22 cellular contexts compared by ENCODE assay signal in the genomic region with DNA sequence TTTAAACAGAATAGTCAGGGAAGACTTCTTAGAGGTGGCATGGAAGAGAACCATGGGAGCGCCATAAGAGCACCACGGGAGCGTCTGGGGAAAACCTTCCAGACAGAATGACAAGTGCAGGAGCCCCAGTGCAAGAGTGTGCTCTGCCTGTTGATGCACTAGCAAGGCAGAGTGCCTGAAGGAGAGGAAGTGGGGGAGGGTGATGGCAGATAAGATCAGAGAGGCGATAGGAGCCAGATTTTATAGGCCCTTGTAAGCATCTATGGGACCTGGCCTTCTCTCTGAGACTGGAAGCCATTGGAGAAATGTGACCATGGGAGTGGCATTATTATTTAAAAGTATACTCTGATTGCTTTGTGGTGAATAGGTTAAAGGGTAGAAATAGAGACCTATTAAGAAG. TPM values are rescaled to one million over a fixed set of nuclear protein-coding genes. Genes with fewer than 3 reads are reported as not detected.
DNase-seq lines count a peak whose midpoint lies in the region; ATAC-seq and TF ChIP-seq lines count a peak whose summit lies in the region.
"Had no signal": no experiment of that assay in that cellular context is flagged by ENCODE, and none has a peak within 500 bp of the region (broad histone marks: within the 10 kb centered on the region; RNA-seq: fewer than 3 reads in every experiment).

No MANE protein-coding gene starts in this region.

- no peak for TF ChIP-seq CTCF in activated CD8-positive, alpha-beta T cell treated with anti-CD3 and anti-CD28 coated beads for 36 hours (IDR thresholded peaks at IDR 0.05)
- TF ChIP-seq CTCF in CD14-positive monocyte (IDR thresholded peaks at IDR 0.05), result no peak

- H3K27me3 Mint-ChIP-seq in activated CD8-positive, alpha-beta T cell treated with anti-CD3 and anti-CD28 coated beads, Interleukin-2, amount 10 ng/mL, durations not matched to agents 7 days and 5 days (ENCODE audit: low read depth), result no peaks in the 10 kb centered on the region
- no peaks in the 10 kb centered on the region for H3K27me3 Mint-ChIP-seq in activated CD8-positive, alpha-beta T cell treated with anti-CD3 and anti-CD28 coated beads for 36 hours
- no peaks in the 10 kb centered on the region for H3K27me3 Mint-ChIP-seq in CD14-positive monocyte (ENCODE audit: low read depth in 3 of 3)
- H3K27me3 Mint-ChIP-seq: IgD-negative memory B cell; natural killer cell treated with Interleukin-12 subunit alpha and Interleukin-12 subunit beta and Interleukin-15 and Interleukin-18, amount 100 ng/mL, for 72 hours had no signal

- peak; percentile 53 for ATAC-seq in activated CD8-positive, alpha-beta T cell treated with anti-CD3 and anti-CD28 coated beads, Interleukin-2, amount 10 ng/mL, durations not matched to agents 7 days and 5 days
- ATAC-seq in activated CD8-positive, alpha-beta T cell treated with anti-CD3 and anti-CD28 coated beads for 36 hours, result no peak
- ATAC-seq: activated T-cell treated with anti-CD3 and anti-CD28 coated beads, Interleukin-2, amount 50 U/mL, for 72 hours; gastrocnemius medialis; natural killer cell treated with Interleukin-12 subunit alpha and Interleukin-12 subunit beta and Interleukin-15 and Interleukin-18, amount 100 ng/mL, for 72 hours had no signal

- CTCF ChIA-PET in activated CD8-positive, alpha-beta T cell treated with anti-CD3 and anti-CD28 coated beads, Interleukin-2, amount 10 ng/mL, durations not matched to agents 7 days and 5 days (lab: Charles Lee), result interaction anchor here (1.1 kb wide), 2 partner anchors 15 to 77 kb away, joined by 3 to 4 read pairs; no protein-coding TSS in a partner anchor
- CTCF ChIA-PET in activated CD8-positive, alpha-beta T cell treated with anti-CD3 and anti-CD28 coated beads for 36 hours (lab: Charles Lee), result no interaction called here

- DNase-seq in activated CD8-positive, alpha-beta T cell treated with anti-CD3 and anti-CD28 coated beads, Interleukin-2, amount 10 ng/mL, durations not matched to agents 7 days and 5 days, result no peak
- no peak for DNase-seq in activated CD8-positive, alpha-beta T cell treated with anti-CD3 and anti-CD28 coated beads for 36 hours
- DNase-seq in KBM-7 (peak; percentile 54), mucosa of gallbladder (ENCODE audit: low spot score) (no peak), NCI-H526 treated with DMSO at 0.1 percent for 48 hours (lab: John Stamatoyannopoulos, UW) (no peak), CD14-positive monocyte (ENCODE audit: low spot score) (no peak)
- DNase-seq in central memory CD4-positive, alpha-beta T cell, result peak; percentile 13
- DNase-seq in stimulated activated naive CD4-positive, alpha-beta T cell treated with Interleukin-2 at 50 U/mL for 16 hours (lab: John Stamatoyannopoulos, UW), result peak; percentile 1
- DNase-seq: activated CD4-positive, alpha-beta T cell treated with anti-CD3 and anti-CD28 coated beads for 48 hours; activated T-cell treated with anti-CD3 and anti-CD28 coated beads, Interleukin-2, amount 50 U/mL, for 72 hours; adrenal gland; gastrocnemius medialis; kidney glomerular epithelial cell; NCI-H1417 treated with DMSO at 0.1 percent for 48 hours; NCI-H2029 treated with DMSO at 0.1 percent for 48 hours; NCI-H2227 treated with DMSO at 0.1 percent for 48 hours; NCI-H526; NK-92 treated with Interleukin-12 subunit alpha and Interleukin-12 subunit beta, amount 100 ng/mL, for 24 hours; stimulated activated CD4-positive, alpha-beta T cell treated with anti-CD3 and anti-CD28 coated beads, Interleukin-4, amount 100 ng/mL, for 1 hour; tibial artery had no signal

- no peak overlapping the region for H3K4me3 Mint-ChIP-seq in activated CD8-positive, alpha-beta T cell treated with anti-CD3 and anti-CD28 coated beads, Interleukin-2, amount 10 ng/mL, durations not matched to agents 7 days and 5 days
- H3K4me3 Mint-ChIP-seq in activated CD8-positive, alpha-beta T cell treated with anti-CD3 and anti-CD28 coated beads for 36 hours, result no peak overlapping the region
- no peak overlapping the region for H3K4me3 Mint-ChIP-seq in CD14-positive monocyte
- H3K4me3 Mint-ChIP-seq: activated T-cell treated with anti-CD3 and anti-CD28 coated beads, Interleukin-2, amount 50 U/mL, for 72 hours; IgD-negative memory B cell; natural killer cell treated with Interleukin-12 subunit alpha and Interleukin-12 subunit beta and Interleukin-15 and Interleukin-18, amount 100 ng/mL, for 72 hours had no signal

- H3K9me3 Mint-ChIP-seq in activated CD8-positive, alpha-beta T cell treated with anti-CD3 and anti-CD28 coated beads, Interleukin-2, amount 10 ng/mL, durations not matched to agents 7 days and 5 days (ENCODE audit: insufficient read depth), result no peaks in the 10 kb centered on the region
- H3K9me3 Mint-ChIP-seq in activated CD8-positive, alpha-beta T cell treated with anti-CD3 and anti-CD28 coated beads for 36 hours, result peaks cover 5% of the 10 kb centered on the region
- peaks cover 0 to 7% (median 0%) of the 10 kb centered on the region in 7 donors for H3K9me3 Mint-ChIP-seq in CD14-positive monocyte
- H3K9me3 Mint-ChIP-seq: IgD-negative memory B cell; natural killer cell treated with Interleukin-12 subunit alpha and Interleukin-12 subunit beta and Interleukin-15 and Interleukin-18, amount 100 ng/mL, for 72 hours had no signal

- intact Hi-C loops in activated CD8-positive, alpha-beta T cell treated with anti-CD3 and anti-CD28 coated beads for 36 hours (cut with micrococcal nuclease), result no loop called here
- intact Hi-C loops in CD14-positive monocyte (cut with micrococcal nuclease), result no loop called here

- POLR2A ChIA-PET in activated CD8-positive, alpha-beta T cell treated with anti-CD3 and anti-CD28 coated beads, Interleukin-2, amount 10 ng/mL, durations not matched to agents 7 days and 5 days (lab: Charles Lee), result no interaction called here
- POLR2A ChIA-PET in activated CD8-positive, alpha-beta T cell treated with anti-CD3 and anti-CD28 coated beads for 36 hours (lab: Charles Lee), result no interaction called here

- H3K36me3 Mint-ChIP-seq in activated CD8-positive, alpha-beta T cell treated with anti-CD3 and anti-CD28 coated beads, Interleukin-2, amount 10 ng/mL, durations not matched to agents 7 days and 5 days (ENCODE audit: low read depth), result peaks cover 40% of the 10 kb centered on the region
- peaks cover 20% of the 10 kb centered on the region for H3K36me3 Mint-ChIP-seq in activated CD8-positive, alpha-beta T cell treated with anti-CD3 and anti-CD28 coated beads for 36 hours (ENCODE audit: low read depth)
- peaks cover 83 to 92% of the 10 kb centered on the region in 2 donors for H3K36me3 Mint-ChIP-seq in CD14-positive monocyte

- H3K4me1 Mint-ChIP-seq in activated CD8-positive, alpha-beta T cell treated with anti-CD3 and anti-CD28 coated beads, Interleukin-2, amount 10 ng/mL, durations not matched to agents 7 days and 5 days (ENCODE audit: low read depth), result peaks cover 13% of the 10 kb centered on the region
- H3K4me1 Mint-ChIP-seq in activated CD8-positive, alpha-beta T cell treated with anti-CD3 and anti-CD28 coated beads for 36 hours (ENCODE audit: low read depth), result peaks cover 13% of the 10 kb centered on the region
- no peaks in the 10 kb centered on the region for H3K4me1 Mint-ChIP-seq in CD14-positive monocyte

- peak overlapping the region; percentile 53 for H3K27ac Mint-ChIP-seq in activated CD8-positive, alpha-beta T cell treated with anti-CD3 and anti-CD28 coated beads, Interleukin-2, amount 10 ng/mL, durations not matched to agents 7 days and 5 days
- no peak overlapping the region for H3K27ac Mint-ChIP-seq in activated CD8-positive, alpha-beta T cell treated with anti-CD3 and anti-CD28 coated beads for 36 hours
- peak overlapping the region in 3 of 7 donors; percentile 14 to 76 (median 72) for H3K27ac Mint-ChIP-seq in CD14-positive monocyte
- H3K27ac Mint-ChIP-seq: IgD-negative memory B cell; natural killer cell treated with Interleukin-12 subunit alpha and Interleukin-12 subunit beta and Interleukin-15 and Interleukin-18, amount 100 ng/mL, for 72 hours had no signal

- in situ Hi-C loops in KBM-7 (cut with MboI; ENCODE audit: low pct_unique_long_range_greater_than_20kb, low sequenced_read_pairs), result no loop called here

RNA-seq across cellular contexts. Expression of a gene that starts 13.1 kb away (rescaled TPM):
- total RNA-seq in activated CD8-positive, alpha-beta T cell treated with anti-CD3 and anti-CD28 coated beads, Interleukin-2, amount 10 ng/mL, durations not matched to agents 7 days and 5 days, result 10 to 100 TPM; 10.7 to 13.8 TPM
- total RNA-seq in activated CD8-positive, alpha-beta T cell treated with anti-CD3 and anti-CD28 coated beads for 36 hours, result 1 to 10 TPM; 6.6 to 8.5 TPM
- 62.7 TPM for total RNA-seq in mucosa of gallbladder
- polyA plus RNA-seq in CD14-positive monocyte, result 10 to 100 TPM; 83.7 to 93.5 TPM

RNA-seq across cellular contexts. Expression of a gene that starts 47.8 kb away (rescaled TPM):
- total RNA-seq in activated CD8-positive, alpha-beta T cell treated with anti-CD3 and anti-CD28 coated beads, Interleukin-2, amount 10 ng/mL, durations not matched to agents 7 days and 5 days, result 10 to 100 TPM; 14.5 to 15.1 TPM
- 10 to 100 TPM; 24.9 to 33.6 TPM for total RNA-seq in activated CD8-positive, alpha-beta T cell treated with anti-CD3 and anti-CD28 coated beads for 36 hours
- 14.7 TPM for total RNA-seq in mucosa of gallbladder
- polyA plus RNA-seq in CD14-positive monocyte, result 1 to 10 TPM; 5.2 to 6.9 TPM

RNA-seq across cellular contexts. Expression of a gene that starts 47.9 kb away (rescaled TPM):
- total RNA-seq in activated CD8-positive, alpha-beta T cell treated with anti-CD3 and anti-CD28 coated beads, Interleukin-2, amount 10 ng/mL, durations not matched to agents 7 days and 5 days, result 10 to 100 TPM; 21.4 to 22.0 TPM
- total RNA-seq in activated CD8-positive, alpha-beta T cell treated with anti-CD3 and anti-CD28 coated beads for 36 hours, result 10 to 100 TPM; 35.9 to 40.8 TPM
- total RNA-seq in mucosa of gallbladder, result 2.5 TPM
- polyA plus RNA-seq in CD14-positive monocyte, result under 1 TPM; 0.08 to 0.51 TPM

Comparison
In these comparisons a context has a peak if more than half of its experiments do, and no peak if none do; other contexts are left out.
1. DNase-seq: peak in KBM-7 (single experiment), central memory CD4-positive, alpha-beta T cell (single experiment) and stimulated activated naive CD4-positive, alpha-beta T cell treated with Interleukin-2 at 50 U/mL for 16 hours (single experiment); none in activated CD8-positive, alpha-beta T cell treated with anti-CD3 and anti-CD28 coated beads, Interleukin-2, amount 10 ng/mL, durations not matched to agents 7 days and 5 days (single experiment), activated CD8-positive, alpha-beta T cell treated with anti-CD3 and anti-CD28 coated beads for 36 hours (single experiment), mucosa of gallbladder (single experiment), NCI-H526 treated with DMSO at 0.1 percent for 48 hours (single experiment) and CD14-positive monocyte (single experiment).